1 cellular context compared by ENCODE assay signal in genomic region chr3:47578691-47579632, GRCh38.
TF ChIP-seq lines count a peak whose summit lies in the region.

TSS of gene CSPG5 (minus strand) at chr3:47578865. CDS start at chr3:47578693, 172 bp downstream.

TF ChIP-seq in K562, 482 proteins besides CTCF, POLR2A, EP300 and RAD21 (continued from another document):
- TF ChIP-seq POLR2G (IDR thresholded peaks at IDR 0.05; ENCODE audit: low read depth, low read length) (peak; percentile 59), ZNF592 (IDR thresholded peaks at IDR 0.05) (0 out of 2 replicates have a peak, but pooled peaks have one; percentile 28), U2AF1 (optimal IDR thresholded peaks at IDR 0.05; ENCODE audit: low read depth, low read length) (peak; percentile 44), SRSF9 (IDR thresholded peaks at IDR 0.05; ENCODE audit: borderline replicate concordance, low read depth, low read length) (no peak), ZNF347 (CRISPR knock-in tag; IDR thresholded peaks at IDR 0.05; ENCODE audit: low read depth) (no peak), ZBTB7A (IDR thresholded peaks at IDR 0.05; ENCODE audit: borderline replicate concordance, control insufficient read depth, low read depth, low read length) (0 out of 2 replicates have a peak, but pooled peaks have one; percentile 40), UBTF (IDR thresholded peaks at IDR 0.05; ENCODE audit: borderline replicate concordance in 1 of 2, low read depth in 2 of 2, low read length in 2 of 2) (peak in 1 of 2 experiments; percentile 48; a peak in 1 of 4 replicates), KAT2B (IDR thresholded peaks at IDR 0.05; ENCODE audit: low read depth, low read length) (no peak), RBM14 (IDR thresholded peaks at IDR 0.05; ENCODE audit: borderline replicate concordance, insufficient read depth, low read depth, low read length) (0 out of 2 replicates have a peak, but pooled peaks have one; percentile 51), TEAD2 (tag; IDR thresholded peaks at IDR 0.05) (no peak), NONO (IDR thresholded peaks at IDR 0.05; ENCODE audit: low read depth in 2 of 2, low read length in 1 of 2) (peak in 1 of 2 experiments; percentile 61; a peak in 1 of 4 replicates), GATAD2B (IDR thresholded peaks at IDR 0.05; ENCODE audit: borderline replicate concordance) (peak; percentile 25; the same call in 1 of the 2 replicates), ARID2 (IDR thresholded peaks at IDR 0.05) (no peak), SNIP1 (IDR thresholded peaks at IDR 0.05; ENCODE audit: low read depth) (no peak), FOXM1 (IDR thresholded peaks at IDR 0.05; ENCODE audit: low read depth) (no peak), FOXM1 (CRISPR knock-in tag; IDR thresholded peaks at IDR 0.05; ENCODE audit: low read depth) (0 out of 2 replicates have a peak, but pooled peaks have one; percentile 61), SMARCB1 (IDR thresholded peaks at IDR 0.05; ENCODE audit: insufficient read length, low read depth) (no peak), C11orf30 (IDR thresholded peaks at IDR 0.05; ENCODE audit: low read depth) (no peak), PHF8 (IDR thresholded peaks at IDR 0.05; ENCODE audit: borderline replicate concordance, low read length) (peak; percentile 12; the same call in 1 of the 2 replicates), NR3C1 (CRISPR knock-in tag; IDR thresholded peaks at IDR 0.05) (peak; percentile 87), ZBED1 (IDR thresholded peaks at IDR 0.05) (no peak), NFIC (IDR thresholded peaks at IDR 0.05) (peak; percentile 13; the same call in 1 of the 2 replicates), EZH2 (IDR thresholded peaks at IDR 0.05; ENCODE audit: borderline replicate concordance, low read depth, low read length) (no peak), ELF2 (CRISPR knock-in tag; IDR thresholded peaks at IDR 0.05) (no peak), CGGBP1 (CRISPR knock-in tag; IDR thresholded peaks at IDR 0.05) (no peak), MNT (conservative IDR thresholded peaks at IDR 0.05) (0 out of 4 replicates have a peak, but pooled peaks of 1 of the 2 experiments have one; percentile 19), GABPB2 (CRISPR knock-in tag; conservative IDR thresholded peaks at IDR 0.05) (no peak), ZNF212 (CRISPR knock-in tag; IDR thresholded peaks at IDR 0.05) (no peak), CXXC5 (CRISPR knock-in tag; IDR thresholded peaks at IDR 0.05) (peak; percentile 55; the same call in 1 of the 2 replicates)
- TF ChIP-seq, protein P1, sequence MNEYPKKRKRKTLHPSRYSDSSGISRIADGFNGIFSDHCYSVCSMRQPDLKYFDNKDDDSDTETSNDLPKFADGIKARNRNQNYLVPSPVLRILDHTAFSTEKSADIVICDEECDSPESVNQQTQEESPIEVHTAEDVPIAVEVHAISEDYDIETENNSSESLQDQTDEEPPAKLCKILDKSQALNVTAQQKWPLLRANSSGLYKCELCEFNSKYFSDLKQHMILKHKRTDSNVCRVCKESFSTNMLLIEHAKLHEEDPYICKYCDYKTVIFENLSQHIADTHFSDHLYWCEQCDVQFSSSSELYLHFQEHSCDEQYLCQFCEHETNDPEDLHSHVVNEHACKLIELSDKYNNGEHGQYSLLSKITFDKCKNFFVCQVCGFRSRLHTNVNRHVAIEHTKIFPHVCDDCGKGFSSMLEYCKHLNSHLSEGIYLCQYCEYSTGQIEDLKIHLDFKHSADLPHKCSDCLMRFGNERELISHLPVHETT (CRISPR knock-in tag; conservative IDR thresholded peaks at IDR 0.05 in 1 of 2, IDR thresholded peaks at IDR 0.05 in 1 of 2): no peak
- TF ChIP-seq, protein P2, sequence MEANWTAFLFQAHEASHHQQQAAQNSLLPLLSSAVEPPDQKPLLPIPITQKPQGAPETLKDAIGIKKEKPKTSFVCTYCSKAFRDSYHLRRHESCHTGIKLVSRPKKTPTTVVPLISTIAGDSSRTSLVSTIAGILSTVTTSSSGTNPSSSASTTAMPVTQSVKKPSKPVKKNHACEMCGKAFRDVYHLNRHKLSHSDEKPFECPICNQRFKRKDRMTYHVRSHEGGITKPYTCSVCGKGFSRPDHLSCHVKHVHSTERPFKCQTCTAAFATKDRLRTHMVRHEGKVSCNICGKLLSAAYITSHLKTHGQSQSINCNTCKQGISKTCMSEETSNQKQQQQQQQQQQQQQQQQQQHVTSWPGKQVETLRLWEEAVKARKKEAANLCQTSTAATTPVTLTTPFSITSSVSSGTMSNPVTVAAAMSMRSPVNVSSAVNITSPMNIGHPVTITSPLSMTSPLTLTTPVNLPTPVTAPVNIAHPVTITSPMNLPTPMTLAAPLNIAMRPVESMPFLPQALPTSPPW (CRISPR knock-in tag; IDR thresholded peaks at IDR 0.05): peak; percentile 16
- TF ChIP-seq, protein P3, sequence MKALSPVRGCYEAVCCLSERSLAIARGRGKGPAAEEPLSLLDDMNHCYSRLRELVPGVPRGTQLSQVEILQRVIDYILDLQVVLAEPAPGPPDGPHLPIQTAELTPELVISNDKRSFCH (CRISPR knock-in tag; IDR thresholded peaks at IDR 0.05): no peak
- TF ChIP-seq, protein P3 (tag; IDR thresholded peaks at IDR 0.05): no peak
